9 cellular contexts compared by ENCODE assay signal in the genomic region with DNA sequence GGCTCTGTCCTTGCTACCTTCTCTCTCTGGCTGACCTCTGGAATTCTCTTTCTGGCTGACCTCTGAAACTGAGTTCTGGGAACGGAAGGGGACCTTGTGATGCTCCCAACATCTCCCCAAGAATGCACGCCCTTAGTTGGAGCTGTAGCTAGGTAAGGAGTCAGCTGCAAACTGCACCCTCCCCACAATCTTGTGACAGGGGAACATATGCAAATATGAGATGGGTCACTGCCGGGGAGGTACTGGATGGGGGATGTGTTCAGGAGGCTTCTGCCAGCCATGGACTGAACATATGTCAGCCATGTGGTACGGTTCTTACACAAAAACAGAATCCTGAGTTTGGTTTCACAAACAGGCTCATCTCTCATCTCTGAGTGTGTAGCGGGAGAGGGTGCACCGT. TPM values are rescaled to one million over a fixed set of nuclear protein-coding genes. Genes with fewer than 3 reads are reported as not detected.
A peak's percentile ranks its signal among the peaks of the same experiment; 100 is the strongest.
DNase-seq lines count a peak whose midpoint lies in the region; ATAC-seq and TF ChIP-seq lines count a peak whose summit lies in the region.
"Had no signal": no experiment of that assay in that cellular context is flagged by ENCODE, and none has a peak within 500 bp of the region (broad histone marks: within the 10 kb centered on the region; RNA-seq: fewer than 3 reads in every experiment).

No MANE protein-coding gene starts in this region.

- POLR2A ChIA-PET in activated CD8-positive, alpha-beta T cell treated with anti-CD3 and anti-CD28 coated beads, Interleukin-2, amount 10 ng/mL, durations not matched to agents 7 days and 5 days (lab: Charles Lee), result no interaction called here

- no peak overlapping the region for H2BK20ac ChIP-seq in H9 (ENCODE audit: low read depth, low read length, poor library complexity, severe bottlenecking)

- WGBS in H9 (ENCODE audit: extremely low coverage, insufficient read length, low lambda C conversion rate), result no CpG with 5 or more reads among the region's 6 CpGs
- 71 to 74% methylated on average over 6 of the region's 6 CpGs for WGBS in body of pancreas, 2 donors

- H3K79me2 ChIP-seq in H9 (ENCODE audit: insufficient read depth, low read length), result no peaks in the 10 kb centered on the region

- peak; percentile 19 for TF ChIP-seq POLR2A in GM15510 (IDR thresholded peaks at IDR 0.05; ENCODE audit: borderline replicate concordance, extremely low read depth, insufficient read length)
- no peak for TF ChIP-seq POLR2A in body of pancreas (IDR thresholded peaks at IDR 0.05)

- DNase-seq in activated CD8-positive, alpha-beta T cell treated with anti-CD3 and anti-CD28 coated beads, Interleukin-2, amount 10 ng/mL, durations not matched to agents 7 days and 5 days, result no peak
- DNase-seq in H9, result no peak
- DNase-seq in HUDEP-2 (lab: John Stamatoyannopoulos, UW; ENCODE audit: unreplicated experiment in 76 of 76), result no peak
- DNase-seq in body of pancreas, result no peak
- no peak for DNase-seq in iPS-NIHi7 (ENCODE audit: extremely low spot score)

- H2BK15ac ChIP-seq in H9 (ENCODE audit: low read depth, low read length), result no peak overlapping the region

- H3K9me3 ChIP-seq in H9 (ENCODE audit: control insufficient read depth, low read depth, low read length) (no peaks in the 10 kb centered on the region), body of pancreas (no peaks in the 10 kb centered on the region)
- H3K9me3 ChIP-seq: thoracic aorta had no signal

- H3K27me3 Mint-ChIP-seq in activated CD8-positive, alpha-beta T cell treated with anti-CD3 and anti-CD28 coated beads, Interleukin-2, amount 10 ng/mL, durations not matched to agents 7 days and 5 days (ENCODE audit: low read depth), result no peaks in the 10 kb centered on the region
- no peaks in the 10 kb centered on the region; the same call in 1 of the 2 replicates for H3K27me3 Mint-ChIP-seq in H9 (ENCODE audit: low read depth)

- no peak overlapping the region for H3K18ac ChIP-seq in H9 (ENCODE audit: insufficient read length, low read depth, low read length)

- no peak overlapping the region for H4K91ac ChIP-seq in H9 (ENCODE audit: insufficient read length, low read depth, low read length)

- H3K27ac Mint-ChIP-seq in activated CD8-positive, alpha-beta T cell treated with anti-CD3 and anti-CD28 coated beads, Interleukin-2, amount 10 ng/mL, durations not matched to agents 7 days and 5 days, result peak overlapping the region; percentile 67
- H3K27ac Mint-ChIP-seq in H9, result no peak overlapping the region; a peak in 1 of 7 replicates

- no peak overlapping the region for H4K5ac ChIP-seq in H9 (ENCODE audit: insufficient read length, low read depth, low read length)

- no peaks in the 10 kb centered on the region for H3K27me3 ChIP-seq in H9 (ENCODE audit: insufficient read depth, low read length)
- H3K27me3 ChIP-seq in body of pancreas, result no peaks in the 10 kb centered on the region

- ATAC-seq in GM19397 (IDR thresholded peaks at IDR 0.05; ENCODE audit: unreplicated experiment), result peak; percentile 96
- peak; percentile 80 for ATAC-seq in HG03060 (IDR thresholded peaks at IDR 0.05; ENCODE audit: low read depth, unreplicated experiment)
- no peak for ATAC-seq in activated CD8-positive, alpha-beta T cell treated with anti-CD3 and anti-CD28 coated beads, Interleukin-2, amount 10 ng/mL, durations not matched to agents 7 days and 5 days
- no peak for ATAC-seq in body of pancreas

- H4K8ac ChIP-seq in H9 (replicated peaks; ENCODE audit: insufficient read length, low read depth, low read length), result no peak overlapping the region

- no peak overlapping the region for H2BK5ac ChIP-seq in H9 (ENCODE audit: insufficient read length, low read length)

- H3K9ac ChIP-seq in H9 (ENCODE audit: extremely low read depth, insufficient read length, low read length), result no peak overlapping the region

- H3K23ac ChIP-seq in H9 (ENCODE audit: insufficient read length, low read depth, low read length), result no peak overlapping the region

- H3T11ph ChIP-seq in H9 (ENCODE audit: low read length), result no peak overlapping the region

- H3K4me1 ChIP-seq in H9 (ENCODE audit: insufficient read depth, low read length) (no peaks in the 10 kb centered on the region; the same call in 1 of the 2 replicates), body of pancreas (no peaks in the 10 kb centered on the region)

- TF ChIP-seq CTCF in H9 (conservative IDR thresholded peaks at IDR 0.05), result no peak
- no peak for TF ChIP-seq CTCF in body of pancreas (IDR thresholded peaks at IDR 0.05)

- H3K14ac ChIP-seq in H9 (ENCODE audit: insufficient read depth, low read length), result no peak overlapping the region

- H3K4me2 ChIP-seq in H9 (ENCODE audit: insufficient read depth, insufficient read length, low read length), result no peak overlapping the region

- H4K20me1 ChIP-seq in H9 (ENCODE audit: control insufficient read depth, insufficient read depth, insufficient read length), result no peaks in the 10 kb centered on the region

- no peaks in the 10 kb centered on the region for H3K23me2 ChIP-seq in H9 (ENCODE audit: insufficient read length, low read depth, low read length, poor library complexity, severe bottlenecking)

- H3K4me3 Mint-ChIP-seq in activated CD8-positive, alpha-beta T cell treated with anti-CD3 and anti-CD28 coated beads, Interleukin-2, amount 10 ng/mL, durations not matched to agents 7 days and 5 days, result no peak overlapping the region
- no peak overlapping the region for H3K4me3 Mint-ChIP-seq in H9

- H2BK120ac ChIP-seq in H9 (ENCODE audit: low read depth, low read length, poor library complexity, severe bottlenecking), result no peak overlapping the region

- H3K4me1 Mint-ChIP-seq in activated CD8-positive, alpha-beta T cell treated with anti-CD3 and anti-CD28 coated beads, Interleukin-2, amount 10 ng/mL, durations not matched to agents 7 days and 5 days (ENCODE audit: low read depth), result peaks cover 56% of the 10 kb centered on the region
- H3K4me1 Mint-ChIP-seq in H9, result peaks cover 3 to 14% of the 10 kb centered on the region in 2 experiments

- no peak overlapping the region for H3K56ac ChIP-seq in H9 (ENCODE audit: insufficient read length, low read depth, low read length)

- peaks cover 19% of the 10 kb centered on the region for H3K36me3 Mint-ChIP-seq in activated CD8-positive, alpha-beta T cell treated with anti-CD3 and anti-CD28 coated beads, Interleukin-2, amount 10 ng/mL, durations not matched to agents 7 days and 5 days (ENCODE audit: low read depth)
- H3K36me3 Mint-ChIP-seq in H9 (ENCODE audit: insufficient read depth in 1 of 3, low read depth in 3 of 3), result no peaks in the 10 kb centered on the region

- H3K27ac ChIP-seq in H9 (ENCODE audit: insufficient read length, low read depth, low read length), result no peak overlapping the region
- H3K27ac ChIP-seq in body of pancreas, result no peak overlapping the region

- no peaks in the 10 kb centered on the region for H3K79me1 ChIP-seq in H9 (ENCODE audit: insufficient read depth, low read depth, low read length, poor library complexity, severe bottlenecking)

- no peak overlapping the region for H2AK5ac ChIP-seq in H9 (ENCODE audit: insufficient read length, low read length)

- H3K4me3 ChIP-seq in body of pancreas, result no peak overlapping the region
- H3K4me3 ChIP-seq: thoracic aorta had no signal

- CTCF ChIA-PET in activated CD8-positive, alpha-beta T cell treated with anti-CD3 and anti-CD28 coated beads, Interleukin-2, amount 10 ng/mL, durations not matched to agents 7 days and 5 days (lab: Charles Lee), result interaction anchor here (2.5 kb wide), 1 partner anchor 12 kb away, joined by 8 read pairs; no protein-coding TSS in a partner anchor

- H3K36me3 ChIP-seq in body of pancreas (replicated peaks in 1 of 2; ENCODE audit: insufficient read depth in 1 of 2, low read depth in 2 of 2), result no peaks in the 10 kb centered on the region
- H3K36me3 ChIP-seq: thoracic aorta had no signal

- H3K9me3 Mint-ChIP-seq in activated CD8-positive, alpha-beta T cell treated with anti-CD3 and anti-CD28 coated beads, Interleukin-2, amount 10 ng/mL, durations not matched to agents 7 days and 5 days (ENCODE audit: insufficient read depth), result no peaks in the 10 kb centered on the region
- H3K9me3 Mint-ChIP-seq in H9, result no peaks in the 10 kb centered on the region

- no peak overlapping the region for H2BK12ac ChIP-seq in H9 (ENCODE audit: insufficient read length, low read depth, low read length)

- intact Hi-C loops in body of pancreas (cut with DNase I), result no loop called here

- no peak overlapping the region for H2AFZ ChIP-seq in H9 (ENCODE audit: low read length)

- no peak overlapping the region for H3K4ac ChIP-seq in H9 (ENCODE audit: low read depth, low read length)

RNA-seq across cellular contexts. Expression of gene BCL2, which starts 34.2 kb away (rescaled TPM):
- total RNA-seq in activated CD8-positive, alpha-beta T cell treated with anti-CD3 and anti-CD28 coated beads, Interleukin-2, amount 10 ng/mL, durations not matched to agents 7 days and 5 days, result 100 to 1,000 TPM; 140 TPM
- total RNA-seq in H9 (2021), result 1.2 and 1.3 TPM in 2 replicates
- 10 to 100 TPM; 10.1 to 18.5 TPM for total RNA-seq in body of pancreas

Comparison
In these comparisons a context has a peak if more than half of its experiments do, and no peak if none do; other contexts are left out.
1. ATAC-seq: peak in GM19397 (single experiment) and HG03060 (single experiment); none in activated CD8-positive, alpha-beta T cell treated with anti-CD3 and anti-CD28 coated beads, Interleukin-2, amount 10 ng/mL, durations not matched to agents 7 days and 5 days (single experiment) and body of pancreas (single experiment).
2. RNA of gene BCL2, which starts 34.2 kb away (total RNA-seq): 140 TPM in activated CD8-positive, alpha-beta T cell treated with anti-CD3 and anti-CD28 coated beads, Interleukin-2, amount 10 ng/mL, durations not matched to agents 7 days and 5 days; 10.1 to 18.5 TPM in body of pancreas and 1.2 to 1.3 TPM in H9; every median in the first group is over 4 times any median in the second.